19 cellular contexts compared by ENCODE assay signal in genomic region chr10:49741108-49741995, GRCh38. TPM values are rescaled to one million over a fixed set of nuclear protein-coding genes. Genes with fewer than 3 reads are reported as not detected.
A peak's percentile ranks its signal among the peaks of the same experiment; 100 is the strongest.
DNase-seq lines count a peak whose midpoint lies in the region; ATAC-seq and TF ChIP-seq lines count a peak whose summit lies in the region.
"Had no signal": no experiment of that assay in that cellular context is flagged by ENCODE, and none has a peak within 500 bp of the region (broad histone marks: within the 10 kb centered on the region; RNA-seq: fewer than 3 reads in every experiment).

No MANE protein-coding gene starts in this region.

- H3K27ac ChIP-seq in RWPE2 (ENCODE audit: poor library complexity, severe bottlenecking) (no peak overlapping the region), lower lobe of right lung (no peak overlapping the region)
- H3K27ac ChIP-seq: HL-60, KMS-11, testis had no signal

- intact Hi-C loops in lower lobe of right lung (cut with DNase I): no loop called here

- H3K9me3 ChIP-seq in RWPE2 (ENCODE audit: severe bottlenecking) (no peaks in the 10 kb centered on the region), lower lobe of right lung (no peaks in the 10 kb centered on the region)
- H3K9me3 ChIP-seq: testis had no signal

- H3K4me1 ChIP-seq in RWPE2 (ENCODE audit: insufficient read depth, poor library complexity, severe bottlenecking): no peaks in the 10 kb centered on the region
- no peaks in the 10 kb centered on the region for H3K4me1 ChIP-seq in lower lobe of right lung
- H3K4me1 ChIP-seq: testis had no signal

- peak; percentile 21 for DNase-seq in 8988T
- peak; percentile 43 for DNase-seq in G401 (ENCODE audit: low spot score)
- DNase-seq in RWPE2 (ENCODE audit: low spot score): no peak
- DNase-seq in fibroblast of the aortic adventitia (ENCODE audit: low read depth): peak; percentile 1
- DNase-seq in H4 (ENCODE audit: low spot score): no peak
- DNase-seq in activated CD4-positive, CD25-positive, alpha-beta regulatory T cell treated with anti-CD3 and anti-CD28 coated beads, Interleukin-2, amount 50 U/mL, for 72 hours: no peak
- DNase-seq in lower lobe of right lung: no peak
- DNase-seq: activated CD8-positive, alpha-beta memory T cell treated with anti-CD3 and anti-CD28 coated beads, Interleukin-2, amount 50 U/mL, for 4 hours; kidney glomerular epithelial cell; NCI-H1436; NK-92 treated with Interleukin-12 subunit alpha and Interleukin-12 subunit beta, amount 100 ng/mL, for 24 hours; nucleus accumbens; right cardiac atrium; stimulated activated CD4-positive, alpha-beta T cell treated with anti-CD3 and anti-CD28 coated beads, Interleukin-1b, Interleukin-23, amount 100 ng/mL, for 48 hours; testis had no signal

- no peak for TF ChIP-seq CTCF in RWPE2 (IDR thresholded peaks at IDR 0.05; ENCODE audit: poor library complexity, severe bottlenecking)
- TF ChIP-seq CTCF in fibroblast of the aortic adventitia (IDR thresholded peaks at IDR 0.05; ENCODE audit: insufficient read depth, low read length): no peak
- no peak for TF ChIP-seq CTCF in lower lobe of right lung (IDR thresholded peaks at IDR 0.05)

- H3K36me3 ChIP-seq in RWPE2 (ENCODE audit: low read depth) (no peaks in the 10 kb centered on the region), lower lobe of right lung (no peaks in the 10 kb centered on the region)

- H3K4me3 ChIP-seq in RWPE2 (ENCODE audit: severe bottlenecking) (no peak overlapping the region), fibroblast of the aortic adventitia (ENCODE audit: low read depth, low read length) (no peak overlapping the region), lower lobe of right lung (no peak overlapping the region)
- H3K4me3 ChIP-seq: testis had no signal

- in situ Hi-C loops in G401 (cut with HindIII; ENCODE audit: low sequenced_read_pairs): no loop called here

- H3K27me3 ChIP-seq in RWPE2 (ENCODE audit: insufficient read depth, poor library complexity, severe bottlenecking): no peaks in the 10 kb centered on the region
- H3K27me3 ChIP-seq in lower lobe of right lung (ENCODE audit: low read depth): no peaks in the 10 kb centered on the region
- H3K27me3 ChIP-seq: testis had no signal

- peak; percentile 32; the same call in 2 of the 3 replicates for ATAC-seq in RWPE2 (ENCODE audit: low read depth)
- no peak for ATAC-seq in HG03460 (IDR thresholded peaks at IDR 0.05; ENCODE audit: unreplicated experiment)
- no peak for ATAC-seq in lower lobe of right lung
- ATAC-seq: esophagus mucosa, right cardiac atrium had no signal

RNA-seq across cellular contexts. Expression of gene OGDHL, which starts 20.8 kb away (rescaled TPM):
- 7.6 and 12.8 TPM in 2 replicates for total RNA-seq in G401 (2014; rRNA removed; shearing (Covaris generic))
- under 0.01 and 0.57 TPM in 2 replicates for total RNA-seq in fibroblast of the aortic adventitia (ENCODE audit: low replicate concordance)
- total RNA-seq in H4 (2014; rRNA removed; shearing (Covaris generic)): 0.37 and 1.1 TPM in 2 replicates
- total RNA-seq in lower lobe of right lung: 0.30 TPM

Comparison
In these comparisons a context has a peak if more than half of its experiments do, and no peak if none do; other contexts are left out.
1. DNase-seq: peak in 8988T (single experiment), G401 (single experiment) and fibroblast of the aortic adventitia (single experiment); none in RWPE2 (single experiment), H4 (single experiment), activated CD4-positive, CD25-positive, alpha-beta regulatory T cell treated with anti-CD3 and anti-CD28 coated beads, Interleukin-2, amount 50 U/mL, for 72 hours (single experiment) and lower lobe of right lung (single experiment).